8 cellular contexts compared by ENCODE assay signal in the genomic region with DNA sequence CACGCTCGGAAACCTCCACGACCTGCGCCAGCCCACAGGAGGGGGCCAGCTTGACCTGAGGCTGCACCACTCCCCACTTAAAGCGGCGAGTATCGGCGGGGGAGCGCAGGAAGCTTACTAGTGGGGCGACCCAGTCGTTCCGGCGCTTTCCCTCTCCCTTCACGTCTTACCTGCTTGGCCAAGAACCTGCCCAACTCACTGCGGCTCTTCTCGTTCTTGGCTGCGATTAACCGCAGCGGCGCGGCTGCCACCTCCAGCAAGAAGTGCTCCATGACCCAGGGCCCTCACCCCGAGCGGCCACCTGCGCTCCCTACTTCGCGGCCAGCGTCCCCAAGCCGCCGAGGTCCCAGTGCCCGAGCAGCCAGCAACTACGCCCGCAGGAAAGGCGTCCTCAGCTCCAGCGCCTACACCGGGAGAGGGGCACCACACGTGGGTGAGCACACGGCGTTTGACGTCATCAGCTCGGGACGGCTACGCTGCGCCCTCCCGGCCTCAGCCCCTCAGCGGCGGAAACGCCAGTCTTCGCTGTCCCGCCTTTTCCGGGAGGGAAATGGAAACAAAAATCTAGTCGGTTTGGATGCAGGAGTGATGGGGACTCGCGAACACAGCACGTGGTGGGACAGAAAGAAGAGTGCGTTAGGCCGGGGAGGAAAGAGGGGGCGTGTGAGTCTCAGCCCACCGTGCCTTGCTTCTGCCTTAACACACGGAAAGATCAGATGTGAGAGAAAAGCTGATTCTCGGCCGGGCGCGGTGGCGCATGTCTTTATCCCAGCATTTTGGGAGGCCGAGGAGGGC. TPM values are rescaled to one million over a fixed set of nuclear protein-coding genes. Genes with fewer than 3 reads are reported as not detected.
DNase-seq lines count a peak whose midpoint lies in the region; TF ChIP-seq lines count a peak whose summit lies in the region.

A gene with protein sequence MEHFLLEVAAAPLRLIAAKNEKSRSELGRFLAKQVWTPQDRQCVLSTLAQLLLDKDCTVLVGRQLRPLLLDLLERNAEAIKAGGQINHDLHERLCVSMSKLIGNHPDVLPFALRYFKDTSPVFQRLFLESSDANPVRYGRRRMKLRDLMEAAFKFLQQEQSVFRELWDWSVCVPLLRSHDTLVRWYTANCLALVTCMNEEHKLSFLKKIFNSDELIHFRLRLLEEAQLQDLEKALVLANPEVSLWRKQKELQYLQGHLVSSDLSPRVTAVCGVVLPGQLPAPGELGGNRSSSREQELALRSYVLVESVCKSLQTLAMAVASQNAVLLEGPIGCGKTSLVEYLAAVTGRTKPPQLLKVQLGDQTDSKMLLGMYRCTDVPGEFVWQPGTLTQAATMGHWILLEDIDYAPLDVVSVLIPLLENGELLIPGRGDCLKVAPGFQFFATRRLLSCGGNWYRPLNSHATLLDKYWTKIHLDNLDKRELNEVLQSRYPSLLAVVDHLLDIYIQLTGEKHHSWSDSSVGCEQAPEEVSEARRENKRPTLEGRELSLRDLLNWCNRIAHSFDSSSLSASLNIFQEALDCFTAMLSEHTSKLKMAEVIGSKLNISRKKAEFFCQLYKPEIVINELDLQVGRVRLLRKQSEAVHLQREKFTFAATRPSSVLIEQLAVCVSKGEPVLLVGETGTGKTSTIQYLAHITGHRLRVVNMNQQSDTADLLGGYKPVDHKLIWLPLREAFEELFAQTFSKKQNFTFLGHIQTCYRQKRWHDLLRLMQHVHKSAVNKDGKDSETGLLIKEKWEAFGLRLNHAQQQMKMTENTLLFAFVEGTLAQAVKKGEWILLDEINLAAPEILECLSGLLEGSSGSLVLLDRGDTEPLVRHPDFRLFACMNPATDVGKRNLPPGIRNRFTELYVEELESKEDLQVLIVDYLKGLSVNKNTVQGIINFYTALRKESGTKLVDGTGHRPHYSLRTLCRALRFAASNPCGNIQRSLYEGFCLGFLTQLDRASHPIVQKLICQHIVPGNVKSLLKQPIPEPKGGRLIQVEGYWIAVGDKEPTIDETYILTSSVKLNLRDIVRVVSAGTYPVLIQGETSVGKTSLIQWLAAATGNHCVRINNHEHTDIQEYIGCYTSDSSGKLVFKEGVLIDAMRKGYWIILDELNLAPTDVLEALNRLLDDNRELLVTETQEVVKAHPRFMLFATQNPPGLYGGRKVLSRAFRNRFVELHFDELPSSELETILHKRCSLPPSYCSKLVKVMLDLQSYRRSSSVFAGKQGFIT (N-terminal part only) (minus strand): TSS at position 459 of the 795 bp plus-strand sequence. CDS start 187 bp downstream, at position 272.

- POLR2A ChIA-PET in HEK293T (lab: Yijun Ruan, JAX) = interaction anchor here (0.8 to 4.5 kb wide), 12 partner anchors 8 to 466 kb away, joined by 3 to 92 read pairs (median 3); a partner anchor contains a TSS

- in situ Hi-C loops in SK-MEL-5 (cut with HindIII; ENCODE audit: low pct_unique_long_range_greater_than_20kb, low sequenced_read_pairs) = no loop called here

- peak within 1 kb of the TSS; percentile 86 for H2AFZ ChIP-seq in neuron (ENCODE audit: low read depth, low read length)

- peak within 1 kb of the TSS; percentile 86 for H3K27ac ChIP-seq in subcutaneous abdominal adipose tissue (ENCODE audit: low read depth, low read length)

- H3K4me3 ChIP-seq in neuron (ENCODE audit: low read length) (peak within 1 kb of the TSS; percentile 83), subcutaneous abdominal adipose tissue (ENCODE audit: low read depth in 1 of 5, low read length in 5 of 5) (peak within 1 kb of the TSS; percentile 92 to 100 (median 97))

- H3K27me3 ChIP-seq in neuron (ENCODE audit: insufficient read depth, low read length) (no peaks in the 10 kb centered on the region), subcutaneous abdominal adipose tissue (ENCODE audit: control insufficient read depth in 5 of 5, insufficient read depth in 4 of 5, low read length in 5 of 5) (no peaks in the 10 kb centered on the region)

- H3K9me3 ChIP-seq in neuron (ENCODE audit: low read length) (no peaks in the 10 kb centered on the region), subcutaneous abdominal adipose tissue (ENCODE audit: control insufficient read depth in 5 of 5, low read length in 5 of 5) (no peaks in the 10 kb centered on the region)

- CTCF ChIA-PET in HEK293T (lab: Yijun Ruan, JAX) = interaction anchor here (1.0 kb wide), 1 partner anchor 11 kb away, joined by 3 read pairs; no protein-coding TSS in a partner anchor

- peak; percentile 96 for DNase-seq in GM03348 (ENCODE audit: low spot score)
- DNase-seq in HEK293T (ENCODE audit: extremely low spot score) = peak; percentile 93
- peak; percentile 93 for DNase-seq in MV-4-11 (lab: John Stamatoyannopoulos, UW)
- peak; percentile 95 for DNase-seq in SK-MEL-5 (ENCODE audit: low read depth, low spot score)
- DNase-seq in activated naive CD4-positive, alpha-beta T cell treated with Interleukin-2 at 50 U/mL for 16 hours = peak; percentile 92
- DNase-seq in foreskin melanocyte = peak; percentile 93

- no peaks in the 10 kb centered on the region for H3K36me3 ChIP-seq in neuron (ENCODE audit: insufficient read depth, low read length)
- peaks cover 0 to 2% (median 0%) of the 10 kb centered on the region in 5 donors for H3K36me3 ChIP-seq in subcutaneous abdominal adipose tissue (ENCODE audit: control insufficient read depth in 5 of 5, insufficient read depth in 5 of 5, low read length in 5 of 5)

- H3K9ac ChIP-seq in subcutaneous abdominal adipose tissue (ENCODE audit: low read length in 5 of 5) = peak within 1 kb of the TSS; percentile 75 to 95 (median 90)

- peaks cover 4% of the 10 kb centered on the region for H3K4me1 ChIP-seq in neuron (ENCODE audit: insufficient read depth, low read length)
- H3K4me1 ChIP-seq in subcutaneous abdominal adipose tissue (ENCODE audit: control insufficient read depth in 5 of 5, insufficient read depth in 5 of 5, low read length in 5 of 5) = peaks cover 6 to 34% (median 24%) of the 10 kb centered on the region in 5 donors

TF ChIP-seq in HEK293T, 16 proteins besides CTCF, POLR2A, EP300 and RAD21:
- TF ChIP-seq, protein P1, sequence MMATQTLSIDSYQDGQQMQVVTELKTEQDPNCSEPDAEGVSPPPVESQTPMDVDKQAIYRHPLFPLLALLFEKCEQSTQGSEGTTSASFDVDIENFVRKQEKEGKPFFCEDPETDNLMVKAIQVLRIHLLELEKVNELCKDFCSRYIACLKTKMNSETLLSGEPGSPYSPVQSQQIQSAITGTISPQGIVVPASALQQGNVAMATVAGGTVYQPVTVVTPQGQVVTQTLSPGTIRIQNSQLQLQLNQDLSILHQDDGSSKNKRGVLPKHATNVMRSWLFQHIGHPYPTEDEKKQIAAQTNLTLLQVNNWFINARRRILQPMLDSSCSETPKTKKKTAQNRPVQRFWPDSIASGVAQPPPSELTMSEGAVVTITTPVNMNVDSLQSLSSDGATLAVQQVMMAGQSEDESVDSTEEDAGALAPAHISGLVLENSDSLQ (IDR thresholded peaks at IDR 0.05) = peak; percentile 92
- TF ChIP-seq ARNT (IDR thresholded peaks at IDR 0.05) = peak; percentile 27; the same call in 1 of the 2 replicates
- TF ChIP-seq BHLHE40 (IDR thresholded peaks at IDR 0.05; ENCODE audit: borderline replicate concordance) = no peak
- TF ChIP-seq L3MBTL2 (conservative IDR thresholded peaks at IDR 0.05) = peak; percentile 98

RNA-seq across cellular contexts. Expression of the gene that starts here (rescaled TPM):
- 25.3 and 30.8 TPM in 2 replicates for total RNA-seq in SK-MEL-5 (2014; rRNA removed; shearing (Covaris generic))
- 13.5 and 15.0 TPM in 2 replicates for polyA plus RNA-seq in SK-MEL-5 (2015; cell fraction: cytosol; rRNA removed)
- 38.5 and 66.3 TPM in 2 replicates for polyA plus RNA-seq in SK-MEL-5 (2015; cell fraction: nucleus; rRNA removed)

Comparison
In these comparisons a context has a peak if more than half of its experiments do, and no peak if none do; other contexts are left out.
1. Peak in every context shown above with its lines: DNase-seq, H3K4me3 ChIP-seq and H3K27ac ChIP-seq.